ENCODE assay signal across 8 cellular contexts in genomic region chr4:82561745-82562552, GRCh38. TPM values are rescaled to one million over a fixed set of nuclear protein-coding genes. Genes with fewer than 3 reads are reported as not detected.
DNase-seq lines count a peak whose midpoint lies in the region; ATAC-seq and TF ChIP-seq lines count a peak whose summit lies in the region.

Gene TMEM150C, minus strand, starts transcription at chr4:82561988. Its CDS starts 57,331 bp downstream, at chr4:82504657.

- H3K36me3 ChIP-seq in NT2/D1 (ENCODE audit: insufficient read depth, insufficient read length, low read length) (no peaks in the 10 kb centered on the region), testis (ENCODE audit: low read depth, missing control alignments) (no peaks in the 10 kb centered on the region)

- H3K27me3 Mint-ChIP-seq in activated naive CD4-positive, alpha-beta T cell treated with anti-CD3 and anti-CD28 coated beads, Interleukin-2, amount 10 ng/mL, durations not matched to agents 7 days and 5 days = peaks cover 78% of the 10 kb centered on the region

- H3K4me1 Mint-ChIP-seq in activated naive CD4-positive, alpha-beta T cell treated with anti-CD3 and anti-CD28 coated beads, Interleukin-2, amount 10 ng/mL, durations not matched to agents 7 days and 5 days = peaks cover 11% of the 10 kb centered on the region

- H3K4me1 ChIP-seq in NT2/D1 (ENCODE audit: insufficient read depth, insufficient read length) (peaks cover 3% of the 10 kb centered on the region), testis (peaks cover 4% of the 10 kb centered on the region)

- peaks cover 4% of the 10 kb centered on the region; the same call in 1 of the 2 replicates for H3K9me3 ChIP-seq in NT2/D1 (ENCODE audit: insufficient read depth, low read length)
- H3K9me3 ChIP-seq in testis = no peaks in the 10 kb centered on the region

- ATAC-seq in GM18517 (IDR thresholded peaks at IDR 0.05; ENCODE audit: unreplicated experiment) = no peak

- intact Hi-C loops in lower leg skin (cut with DNase I; ENCODE audit: low total_unique reads) (no loop called here), testis (cut with DNase I; ENCODE audit: low total_unique reads) (no loop called here)

- 5 to 9% methylated on average over 31 to 39 of the region's 67 CpGs for WGBS in lower leg skin, 2 donors
- 3 to 4% methylated on average over 16 to 43 of the region's 67 CpGs for WGBS in testis, 2 donors

- H3K27ac Mint-ChIP-seq in activated naive CD4-positive, alpha-beta T cell treated with anti-CD3 and anti-CD28 coated beads, Interleukin-2, amount 10 ng/mL, durations not matched to agents 7 days and 5 days = no peak within 1 kb of the TSS

- H3K9ac ChIP-seq in NT2/D1 (ENCODE audit: insufficient read length, low read depth) = peak within 1 kb of the TSS; percentile 70

- H3K36me3 Mint-ChIP-seq in activated naive CD4-positive, alpha-beta T cell treated with anti-CD3 and anti-CD28 coated beads, Interleukin-2, amount 10 ng/mL, durations not matched to agents 7 days and 5 days = peaks cover 4% of the 10 kb centered on the region

- peak within 1 kb of the TSS; percentile 54 for H3K4me3 ChIP-seq in NT2/D1 (ENCODE audit: insufficient read length, low read depth)
- peak within 1 kb of the TSS; percentile 73 for H3K4me3 ChIP-seq in coronary artery
- H3K4me3 ChIP-seq in lower leg skin (ENCODE audit: low read depth, poor library complexity, severe bottlenecking) = peak within 1 kb of the TSS; percentile 23
- peak within 1 kb of the TSS; percentile 72 to 76 for H3K4me3 ChIP-seq in testis

- TF ChIP-seq POLR2A in lower leg skin (IDR thresholded peaks at IDR 0.05) (no peak), testis (IDR thresholded peaks at IDR 0.05) (no peak)

- CTCF ChIA-PET in activated naive CD4-positive, alpha-beta T cell treated with anti-CD3 and anti-CD28 coated beads, Interleukin-2, amount 10 ng/mL, durations not matched to agents 7 days and 5 days (lab: Charles Lee) = interaction anchor here (0.6 kb wide), 1 partner anchor 53 kb away, joined by 3 read pairs; no protein-coding TSS in a partner anchor

- peak within 1 kb of the TSS in 1 of 2 donors; percentile 23 for H3K27ac ChIP-seq in coronary artery
- no peak within 1 kb of the TSS for H3K27ac ChIP-seq in testis

- peak within 1 kb of the TSS; percentile 57 for H3K4me3 Mint-ChIP-seq in activated naive CD4-positive, alpha-beta T cell treated with anti-CD3 and anti-CD28 coated beads, Interleukin-2, amount 10 ng/mL, durations not matched to agents 7 days and 5 days

- H3K9me3 Mint-ChIP-seq in activated naive CD4-positive, alpha-beta T cell treated with anti-CD3 and anti-CD28 coated beads, Interleukin-2, amount 10 ng/mL, durations not matched to agents 7 days and 5 days = no peaks in the 10 kb centered on the region

- DNase-seq in activated naive CD4-positive, alpha-beta T cell treated with anti-CD3 and anti-CD28 coated beads, Interleukin-2, amount 10 ng/mL, durations not matched to agents 7 days and 5 days = no peak
- DNase-seq in activated naive CD4-positive, alpha-beta T cell treated with anti-CD3 and anti-CD28 coated beads, Interleukin-2, amount 50 U/mL, for 16 hours = no peak
- DNase-seq in NT2/D1 (ENCODE audit: low read depth, low spot score) (no peak), coronary artery (ENCODE audit: low spot score) (no peak), lower leg skin (ENCODE audit: low spot score in 2 of 2) (no peak), testis (peak; percentile 46), T1000 (lab: John Stamatoyannopoulos, UW) (no peak)

- TF ChIP-seq CTCF in coronary artery (IDR thresholded peaks at IDR 0.05) = no peak
- no peak for TF ChIP-seq CTCF in lower leg skin (IDR thresholded peaks at IDR 0.05)
- peak in 1 of 3 experiments; percentile 36 for TF ChIP-seq CTCF in testis (IDR thresholded peaks at IDR 0.05)

- H3K27me3 ChIP-seq in NT2/D1 (ENCODE audit: insufficient read depth, insufficient read length) = peaks cover 11% of the 10 kb centered on the region
- no peaks in the 10 kb centered on the region for H3K27me3 ChIP-seq in testis

RNA-seq across cellular contexts. Expression of gene TMEM150C, which starts in this region (rescaled TPM):
- total RNA-seq in lower leg skin = 10 to 100 TPM in 1 of 4 donors, 1 to 10 TPM in 3; 3.4 to 15.5 (median 7.3) TPM
- total RNA-seq in testis = 10 to 100 TPM in 1 of 2 donors, 1 to 10 TPM in 1; 7.2 to 11.4 TPM
- 7.7 TPM for polyA plus RNA-seq in testis (ENCODE audit: insufficient read depth, low read depth, low replicate concordance)

Comparison
In these comparisons a context has a peak if more than half of its experiments do, and no peak if none do; other contexts are left out.
1. H3K4me3 ChIP-seq: peak in every context shown above with its lines; median percentile 74 in testis; 73 in coronary artery; 54 in NT2/D1; 23 in lower leg skin.